Comparison of ENCODE assay signal across 11 cellular contexts in the genomic region with DNA sequence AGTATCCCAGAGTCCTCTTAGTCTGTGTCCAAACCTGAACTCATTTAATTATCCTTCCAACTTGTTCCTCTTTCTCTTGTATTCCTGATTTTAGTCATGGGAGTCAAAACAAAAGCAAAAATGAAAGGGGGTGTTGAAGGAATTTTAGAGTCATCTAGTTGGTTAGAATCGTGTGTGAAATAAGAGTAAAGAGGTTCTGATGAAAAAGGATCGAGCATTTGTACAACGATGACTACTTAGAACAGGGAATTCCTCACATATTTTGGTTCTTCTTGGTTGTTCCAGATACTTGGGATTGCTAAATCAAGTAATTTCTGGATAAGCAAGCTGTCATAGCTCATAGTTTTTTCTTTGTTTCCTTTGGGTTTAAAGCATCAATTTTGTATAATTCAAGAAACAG.
A peak's percentile ranks its signal among the peaks of the same experiment; 100 is the strongest.
DNase-seq lines count a peak whose midpoint lies in the region; ATAC-seq, FAIRE-seq and TF ChIP-seq lines count a peak whose summit lies in the region.
"Had no signal": no experiment of that assay in that cellular context is flagged by ENCODE, and none has a peak within 500 bp of the region (broad histone marks: within the 10 kb centered on the region; RNA-seq: fewer than 3 reads in every experiment).

No MANE protein-coding gene starts in this region.

- intact Hi-C loops in activated CD4-positive, alpha-beta T cell treated with anti-CD3 and anti-CD28 coated beads for 36 hours (cut with DNase I, micrococcal nuclease): loop anchor here in 1 of 2 experiments (1.0 kb wide), 2 partner anchors 20 to 43 kb away; no protein-coding TSS in a partner anchor
- intact Hi-C loops in mammary epithelial cell (cut with micrococcal nuclease): loop anchor here (10.0 kb wide), 1 partner anchor 149 kb away; no protein-coding TSS in a partner anchor

- TF ChIP-seq EP300 in suprapubic skin (IDR thresholded peaks at IDR 0.05): no peak

- H3K4me1 ChIP-seq in mammary epithelial cell (ENCODE audit: insufficient read depth, low read length): peaks cover 30% of the 10 kb centered on the region
- peaks cover 30% of the 10 kb centered on the region for H3K4me1 ChIP-seq in neural progenitor cell
- peaks cover 13% of the 10 kb centered on the region for H3K4me1 ChIP-seq in suprapubic skin
- H3K4me1 ChIP-seq: parathyroid adenoma had no signal

- no peak for DNase-seq in activated CD4-positive, alpha-beta T cell treated with anti-CD3 and anti-CD28 coated beads for 36 hours
- DNase-seq in activated CD4-positive, alpha-beta T cell treated with anti-CD3 and anti-CD28 coated beads for 48 hours: no peak
- DNase-seq in HT1080 (ENCODE audit: low read depth): peak; percentile 3
- DNase-seq in mammary epithelial cell: peak; percentile 41
- no peak for DNase-seq in neural progenitor cell (ENCODE audit: low spot score)
- DNase-seq in HT-29 (ENCODE audit: low spot score): no peak
- no peak for DNase-seq in HTR-8/SVneo (ENCODE audit: insufficient read length, low spot score)
- DNase-seq in suprapubic skin (ENCODE audit: low spot score in 2 of 2): no peak
- DNase-seq: NCI-H2171 had no signal

- FAIRE-seq in HTR-8/SVneo (lab: Jason Lieb, UNC): no peak

- peaks cover 5% of the 10 kb centered on the region for H3F3A ChIP-seq in neural progenitor cell (ENCODE audit: low read depth)

- dilution Hi-C loops in mammary epithelial cell (cut with HindIII; ENCODE audit: low sequenced_read_pairs): no loop called here

- H2AFZ ChIP-seq in mammary epithelial cell (ENCODE audit: low read depth, low read length) (no peak overlapping the region), neural progenitor cell (replicated peaks) (no peak overlapping the region)
- H2AFZ ChIP-seq: parathyroid adenoma had no signal

- H3K36me3 Mint-ChIP-seq in activated CD4-positive, alpha-beta T cell treated with anti-CD3 and anti-CD28 coated beads for 36 hours (ENCODE audit: low read depth): no peaks in the 10 kb centered on the region
- no peaks in the 10 kb centered on the region for H3K36me3 Mint-ChIP-seq in neural progenitor cell

- H3K4me3 ChIP-seq in mammary epithelial cell (replicated peaks in 1 of 3; ENCODE audit: insufficient read depth in 1 of 3, low read depth in 2 of 3, low read length in 3 of 3) (no peak overlapping the region), neural progenitor cell (no peak overlapping the region), suprapubic skin (no peak overlapping the region)

- H4K20me1 ChIP-seq in mammary epithelial cell (ENCODE audit: insufficient read depth, low read length) (no peaks in the 10 kb centered on the region), neural progenitor cell (ENCODE audit: low read depth) (no peaks in the 10 kb centered on the region)

- H3K79me2 ChIP-seq in mammary epithelial cell (ENCODE audit: insufficient read depth, low read length) (no peaks in the 10 kb centered on the region), neural progenitor cell (ENCODE audit: low read depth) (no peaks in the 10 kb centered on the region)
- H3K79me2 ChIP-seq: parathyroid adenoma had no signal

- H3K9ac ChIP-seq in mammary epithelial cell (ENCODE audit: insufficient read depth, low read length) (no peak overlapping the region), neural progenitor cell (no peak overlapping the region)
- H3K9ac ChIP-seq: parathyroid adenoma had no signal

- H3K36me3 ChIP-seq in mammary epithelial cell (ENCODE audit: insufficient read depth, low read length): no peaks in the 10 kb centered on the region
- H3K36me3 ChIP-seq in neural progenitor cell: no peaks in the 10 kb centered on the region
- no peaks in the 10 kb centered on the region for H3K36me3 ChIP-seq in suprapubic skin

- H3K27me3 ChIP-seq in mammary epithelial cell (ENCODE audit: insufficient read depth, low read length): no peaks in the 10 kb centered on the region
- no peaks in the 10 kb centered on the region for H3K27me3 ChIP-seq in neural progenitor cell
- H3K27me3 ChIP-seq in suprapubic skin: no peaks in the 10 kb centered on the region

- POLR2A ChIA-PET in activated CD4-positive, alpha-beta T cell treated with anti-CD3 and anti-CD28 coated beads for 36 hours (lab: Charles Lee): no interaction called here

- in situ Hi-C loops in mammary epithelial cell (cut with MboI; ENCODE audit: low sequenced_read_pairs in 2 of 2): no loop called here

- no peak overlapping the region for H3K27ac ChIP-seq in mammary epithelial cell (ENCODE audit: insufficient read depth, low read depth, low read length)
- no peak overlapping the region for H3K27ac ChIP-seq in neural progenitor cell
- H3K27ac ChIP-seq in suprapubic skin: no peak overlapping the region
- H3K27ac ChIP-seq: parathyroid adenoma, VCaP had no signal

- TF ChIP-seq CTCF in mammary epithelial cell (conservative IDR thresholded peaks at IDR 0.05 in 1 of 2, IDR thresholded peaks at IDR 0.05 in 1 of 2; ENCODE audit: extremely low read depth in 1 of 2, insufficient read depth in 1 of 2, low read depth in 1 of 2, low read length in 2 of 2) (no peak), neural progenitor cell (IDR thresholded peaks at IDR 0.05) (no peak), suprapubic skin (IDR thresholded peaks at IDR 0.05) (no peak)

- WGBS in mammary epithelial cell (ENCODE audit: low coverage, missing lambda C conversion rate): 11% methylated on average over 3 of the region's 3 CpGs
- 71% methylated on average over 3 of the region's 3 CpGs for WGBS in suprapubic skin

- peaks cover 27% of the 10 kb centered on the region for H3K4me1 Mint-ChIP-seq in activated CD4-positive, alpha-beta T cell treated with anti-CD3 and anti-CD28 coated beads for 36 hours
- H3K4me1 Mint-ChIP-seq in neural progenitor cell: peaks cover 46% of the 10 kb centered on the region

- TF ChIP-seq POLR2A in suprapubic skin (IDR thresholded peaks at IDR 0.05): no peak

- H3K9me3 Mint-ChIP-seq in activated CD4-positive, alpha-beta T cell treated with anti-CD3 and anti-CD28 coated beads for 36 hours (ENCODE audit: low read depth): no peaks in the 10 kb centered on the region
- peaks cover 13% of the 10 kb centered on the region for H3K9me3 Mint-ChIP-seq in neural progenitor cell

- H3K4me2 ChIP-seq in mammary epithelial cell (ENCODE audit: insufficient read depth, low read depth, low read length) (peak overlapping the region; percentile 32), neural progenitor cell (no peak overlapping the region)

- no peaks in the 10 kb centered on the region for H3K9me3 ChIP-seq in mammary epithelial cell (replicated peaks; ENCODE audit: insufficient read depth, low read length)
- no peaks in the 10 kb centered on the region for H3K9me3 ChIP-seq in neural progenitor cell (ENCODE audit: low read depth)
- no peaks in the 10 kb centered on the region for H3K9me3 ChIP-seq in suprapubic skin

- no peak overlapping the region for H3K27ac Mint-ChIP-seq in activated CD4-positive, alpha-beta T cell treated with anti-CD3 and anti-CD28 coated beads for 36 hours
- no peak overlapping the region for H3K27ac Mint-ChIP-seq in neural progenitor cell

- no TSS peak for BruUV-seq in mammary epithelial cell (replicated peaks; lab: Mats Ljungman, UMichigan)

- CTCF ChIA-PET in activated CD4-positive, alpha-beta T cell treated with anti-CD3 and anti-CD28 coated beads for 36 hours (lab: Charles Lee): no interaction called here
- CTCF ChIA-PET in mammary epithelial cell (lab: Charles Lee; ENCODE audit: low non-redundant PET): no interaction called here

- peaks cover 4% of the 10 kb centered on the region for H3K27me3 Mint-ChIP-seq in activated CD4-positive, alpha-beta T cell treated with anti-CD3 and anti-CD28 coated beads for 36 hours
- H3K27me3 Mint-ChIP-seq in neural progenitor cell (ENCODE audit: insufficient read depth, low read depth): peaks cover 15% of the 10 kb centered on the region

- H3K4me3 Mint-ChIP-seq in activated CD4-positive, alpha-beta T cell treated with anti-CD3 and anti-CD28 coated beads for 36 hours: no peak overlapping the region
- peak overlapping the region; percentile 24 for H3K4me3 Mint-ChIP-seq in neural progenitor cell

- peak; percentile 62 for ATAC-seq in activated CD4-positive, alpha-beta T cell treated with anti-CD3 and anti-CD28 coated beads for 36 hours

Comparison
In these comparisons a context has a peak if more than half of its experiments do, and no peak if none do; other contexts are left out.
1. DNase-seq: peak in HT1080 (single experiment) and mammary epithelial cell (single experiment); none in activated CD4-positive, alpha-beta T cell treated with anti-CD3 and anti-CD28 coated beads for 36 hours (single experiment), activated CD4-positive, alpha-beta T cell treated with anti-CD3 and anti-CD28 coated beads for 48 hours (single experiment), neural progenitor cell (single experiment), HT-29 (single experiment), HTR-8/SVneo (single experiment) and suprapubic skin (0 of 2).